ENCODE assay signal across 8 cellular contexts in genomic region chr14:69693145-69693544, GRCh38.
DNase-seq lines count a peak whose midpoint lies in the region; ATAC-seq and TF ChIP-seq lines count a peak whose summit lies in the region.

No MANE protein-coding gene starts in this region.

- no peaks in the 10 kb centered on the region for H3K9me3 ChIP-seq in upper lobe of left lung

- H3K4me1 Mint-ChIP-seq in glutamatergic neuron (ENCODE audit: low read depth, unreplicated experiment) = peaks cover 82% of the 10 kb centered on the region
- H3K4me1 Mint-ChIP-seq in activated T-cell treated with anti-CD3 and anti-CD28 coated beads, Interleukin-2, amount 50 U/mL, for 4 hours (ENCODE audit: low read depth) = peaks cover 72% of the 10 kb centered on the region

- peaks cover 29% of the 10 kb centered on the region for H3K9me3 Mint-ChIP-seq in glutamatergic neuron (ENCODE audit: unreplicated experiment)
- no peaks in the 10 kb centered on the region for H3K9me3 Mint-ChIP-seq in activated T-cell treated with anti-CD3 and anti-CD28 coated beads, Interleukin-2, amount 50 U/mL, for 4 hours

- H3K4me1 ChIP-seq in upper lobe of left lung = peaks cover 57 to 72% (median 66%) of the 10 kb centered on the region in 4 donors

- ATAC-seq in HG02678 (IDR thresholded peaks at IDR 0.05; ENCODE audit: unreplicated experiment) (peak; percentile 60), upper lobe of left lung (ENCODE audit: low FRiP score in 2 of 2) (peak; percentile 12 to 56)
- no peak for ATAC-seq in activated T-cell treated with anti-CD3 and anti-CD28 coated beads, Interleukin-2, amount 50 U/mL, for 4 hours

- H3K4me3 ChIP-seq in GM12865 (ENCODE audit: low read depth, low read length) (no peak overlapping the region), upper lobe of left lung (no peak overlapping the region)

- H3K36me3 Mint-ChIP-seq in glutamatergic neuron (ENCODE audit: unreplicated experiment) = no peaks in the 10 kb centered on the region
- peaks cover 34% of the 10 kb centered on the region for H3K36me3 Mint-ChIP-seq in activated T-cell treated with anti-CD3 and anti-CD28 coated beads, Interleukin-2, amount 50 U/mL, for 4 hours (ENCODE audit: insufficient read depth)

- peak overlapping the region; percentile 66 for H3K4me3 Mint-ChIP-seq in glutamatergic neuron (ENCODE audit: unreplicated experiment)
- H3K4me3 Mint-ChIP-seq in activated T-cell treated with anti-CD3 and anti-CD28 coated beads, Interleukin-2, amount 50 U/mL, for 4 hours = no peak overlapping the region

- peaks cover 0 to 6% (median 0%) of the 10 kb centered on the region in 4 donors for H3K36me3 ChIP-seq in upper lobe of left lung

- DNase-seq in GM12865 (ENCODE audit: low read depth) (peak; percentile 83), NCI-H69 (lab: John Stamatoyannopoulos, UW) (peak; percentile 99), glutamatergic neuron (peak; percentile 86), upper lobe of left lung (peak in 1 of 2 donors; percentile 63), HPDE6-E6E7 (ENCODE audit: extremely low spot score) (no peak), iPS-NIHi7 (ENCODE audit: extremely low spot score) (no peak)
- no peak for DNase-seq in activated T-cell treated with anti-CD3 and anti-CD28 coated beads, Interleukin-2, amount 50 U/mL, for 4 hours

- TF ChIP-seq CTCF in GM12865 (IDR thresholded peaks at IDR 0.05; ENCODE audit: insufficient read depth, low read depth, low read length, missing control alignments) (no peak), glutamatergic neuron (IDR thresholded peaks at IDR 0.05; ENCODE audit: partially characterized antibody, unreplicated experiment) (no peak), upper lobe of left lung (IDR thresholded peaks at IDR 0.05) (no peak)

- H3K27ac Mint-ChIP-seq in glutamatergic neuron (ENCODE audit: unreplicated experiment) = peak overlapping the region; percentile 99

- peaks cover 16% of the 10 kb centered on the region for H3K27me3 Mint-ChIP-seq in glutamatergic neuron (ENCODE audit: unreplicated experiment)
- H3K27me3 Mint-ChIP-seq in activated T-cell treated with anti-CD3 and anti-CD28 coated beads, Interleukin-2, amount 50 U/mL, for 4 hours (ENCODE audit: low read depth) = no peaks in the 10 kb centered on the region

- no peaks in the 10 kb centered on the region for H3K27me3 ChIP-seq in upper lobe of left lung

- no peak for TF ChIP-seq POLR2A in upper lobe of left lung (IDR thresholded peaks at IDR 0.05)

- no peak for TF ChIP-seq EP300 in upper lobe of left lung (IDR thresholded peaks at IDR 0.05)

- H3K27ac ChIP-seq in upper lobe of left lung = peak overlapping the region; percentile 76 to 89 (median 83)

- WGBS in upper lobe of left lung, 2 donors = 9 to 30% methylated on average over 3 of the region's 3 CpGs

Comparison
In these comparisons a context has a peak if more than half of its experiments do, and no peak if none do; other contexts are left out.
1. DNase-seq: peak in GM12865 (single experiment), NCI-H69 (single experiment) and glutamatergic neuron (single experiment); none in HPDE6-E6E7 (single experiment), iPS-NIHi7 (single experiment) and activated T-cell treated with anti-CD3 and anti-CD28 coated beads, Interleukin-2, amount 50 U/mL, for 4 hours (single experiment).
2. ATAC-seq: peak in HG02678 (single experiment) and upper lobe of left lung (2 of 2); none in activated T-cell treated with anti-CD3 and anti-CD28 coated beads, Interleukin-2, amount 50 U/mL, for 4 hours (0 of 2).